1 cellular context compared by ENCODE assay signal in the genomic region with DNA sequence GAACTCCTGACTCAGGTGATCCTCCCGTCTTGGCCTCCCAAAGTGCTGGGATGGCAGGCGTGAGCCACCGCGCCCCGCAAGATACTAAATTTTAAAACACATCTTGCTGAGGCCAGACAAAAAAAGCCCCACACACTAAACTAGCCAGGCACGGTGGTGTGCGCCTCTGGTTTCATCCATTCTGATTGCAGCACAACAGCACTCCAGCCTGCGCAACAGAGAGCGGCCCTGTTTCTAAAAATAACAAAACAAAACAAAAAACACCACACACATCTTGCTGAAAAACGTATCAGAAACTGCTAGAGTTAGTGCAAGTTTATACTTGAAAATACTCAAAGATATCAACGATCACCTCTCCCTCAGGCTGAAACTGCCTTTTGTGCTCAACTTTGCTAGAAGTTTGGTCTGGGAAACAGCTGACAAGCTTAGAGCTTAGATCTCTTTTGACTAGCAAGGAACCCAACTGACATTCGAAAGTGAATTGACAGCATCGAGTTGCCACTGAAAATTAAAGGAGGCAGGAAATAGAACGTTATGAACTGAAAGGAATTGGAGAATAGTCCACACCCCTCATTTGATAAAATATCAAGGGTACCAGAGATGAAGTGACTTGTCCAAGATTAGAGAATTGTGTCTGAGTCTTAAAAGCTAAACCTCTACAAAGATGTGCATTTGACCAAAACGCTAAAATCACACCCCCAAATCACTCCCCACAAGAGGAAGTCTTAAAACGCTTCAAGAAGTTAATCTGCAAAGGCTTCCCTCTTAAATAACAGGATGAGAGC.
TF ChIP-seq lines count a peak whose summit lies in the region.

No MANE protein-coding gene starts in this region.

TF ChIP-seq in WTC11, 78 proteins besides CTCF, POLR2A, EP300 and RAD21 (continued from another document):
- TF ChIP-seq, protein P1, sequence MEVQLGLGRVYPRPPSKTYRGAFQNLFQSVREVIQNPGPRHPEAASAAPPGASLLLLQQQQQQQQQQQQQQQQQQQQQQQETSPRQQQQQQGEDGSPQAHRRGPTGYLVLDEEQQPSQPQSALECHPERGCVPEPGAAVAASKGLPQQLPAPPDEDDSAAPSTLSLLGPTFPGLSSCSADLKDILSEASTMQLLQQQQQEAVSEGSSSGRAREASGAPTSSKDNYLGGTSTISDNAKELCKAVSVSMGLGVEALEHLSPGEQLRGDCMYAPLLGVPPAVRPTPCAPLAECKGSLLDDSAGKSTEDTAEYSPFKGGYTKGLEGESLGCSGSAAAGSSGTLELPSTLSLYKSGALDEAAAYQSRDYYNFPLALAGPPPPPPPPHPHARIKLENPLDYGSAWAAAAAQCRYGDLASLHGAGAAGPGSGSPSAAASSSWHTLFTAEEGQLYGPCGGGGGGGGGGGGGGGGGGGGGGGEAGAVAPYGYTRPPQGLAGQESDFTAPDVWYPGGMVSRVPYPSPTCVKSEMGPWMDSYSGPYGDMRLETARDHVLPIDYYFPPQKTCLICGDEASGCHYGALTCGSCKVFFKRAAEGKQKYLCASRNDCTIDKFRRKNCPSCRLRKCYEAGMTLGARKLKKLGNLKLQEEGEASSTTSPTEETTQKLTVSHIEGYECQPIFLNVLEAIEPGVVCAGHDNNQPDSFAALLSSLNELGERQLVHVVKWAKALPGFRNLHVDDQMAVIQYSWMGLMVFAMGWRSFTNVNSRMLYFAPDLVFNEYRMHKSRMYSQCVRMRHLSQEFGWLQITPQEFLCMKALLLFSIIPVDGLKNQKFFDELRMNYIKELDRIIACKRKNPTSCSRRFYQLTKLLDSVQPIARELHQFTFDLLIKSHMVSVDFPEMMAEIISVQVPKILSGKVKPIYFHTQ (CRISPR knock-in tag; IDR thresholded peaks at IDR 0.05): no peak
- TF ChIP-seq, protein P2, sequence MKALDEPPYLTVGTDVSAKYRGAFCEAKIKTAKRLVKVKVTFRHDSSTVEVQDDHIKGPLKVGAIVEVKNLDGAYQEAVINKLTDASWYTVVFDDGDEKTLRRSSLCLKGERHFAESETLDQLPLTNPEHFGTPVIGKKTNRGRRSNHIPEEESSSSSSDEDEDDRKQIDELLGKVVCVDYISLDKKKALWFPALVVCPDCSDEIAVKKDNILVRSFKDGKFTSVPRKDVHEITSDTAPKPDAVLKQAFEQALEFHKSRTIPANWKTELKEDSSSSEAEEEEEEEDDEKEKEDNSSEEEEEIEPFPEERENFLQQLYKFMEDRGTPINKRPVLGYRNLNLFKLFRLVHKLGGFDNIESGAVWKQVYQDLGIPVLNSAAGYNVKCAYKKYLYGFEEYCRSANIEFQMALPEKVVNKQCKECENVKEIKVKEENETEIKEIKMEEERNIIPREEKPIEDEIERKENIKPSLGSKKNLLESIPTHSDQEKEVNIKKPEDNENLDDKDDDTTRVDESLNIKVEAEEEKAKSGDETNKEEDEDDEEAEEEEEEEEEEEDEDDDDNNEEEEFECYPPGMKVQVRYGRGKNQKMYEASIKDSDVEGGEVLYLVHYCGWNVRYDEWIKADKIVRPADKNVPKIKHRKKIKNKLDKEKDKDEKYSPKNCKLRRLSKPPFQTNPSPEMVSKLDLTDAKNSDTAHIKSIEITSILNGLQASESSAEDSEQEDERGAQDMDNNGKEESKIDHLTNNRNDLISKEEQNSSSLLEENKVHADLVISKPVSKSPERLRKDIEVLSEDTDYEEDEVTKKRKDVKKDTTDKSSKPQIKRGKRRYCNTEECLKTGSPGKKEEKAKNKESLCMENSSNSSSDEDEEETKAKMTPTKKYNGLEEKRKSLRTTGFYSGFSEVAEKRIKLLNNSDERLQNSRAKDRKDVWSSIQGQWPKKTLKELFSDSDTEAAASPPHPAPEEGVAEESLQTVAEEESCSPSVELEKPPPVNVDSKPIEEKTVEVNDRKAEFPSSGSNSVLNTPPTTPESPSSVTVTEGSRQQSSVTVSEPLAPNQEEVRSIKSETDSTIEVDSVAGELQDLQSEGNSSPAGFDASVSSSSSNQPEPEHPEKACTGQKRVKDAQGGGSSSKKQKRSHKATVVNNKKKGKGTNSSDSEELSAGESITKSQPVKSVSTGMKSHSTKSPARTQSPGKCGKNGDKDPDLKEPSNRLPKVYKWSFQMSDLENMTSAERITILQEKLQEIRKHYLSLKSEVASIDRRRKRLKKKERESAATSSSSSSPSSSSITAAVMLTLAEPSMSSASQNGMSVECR (CRISPR knock-in tag; IDR thresholded peaks at IDR 0.05; ENCODE audit: borderline replicate concordance): no peak
- TF ChIP-seq, protein P3, sequence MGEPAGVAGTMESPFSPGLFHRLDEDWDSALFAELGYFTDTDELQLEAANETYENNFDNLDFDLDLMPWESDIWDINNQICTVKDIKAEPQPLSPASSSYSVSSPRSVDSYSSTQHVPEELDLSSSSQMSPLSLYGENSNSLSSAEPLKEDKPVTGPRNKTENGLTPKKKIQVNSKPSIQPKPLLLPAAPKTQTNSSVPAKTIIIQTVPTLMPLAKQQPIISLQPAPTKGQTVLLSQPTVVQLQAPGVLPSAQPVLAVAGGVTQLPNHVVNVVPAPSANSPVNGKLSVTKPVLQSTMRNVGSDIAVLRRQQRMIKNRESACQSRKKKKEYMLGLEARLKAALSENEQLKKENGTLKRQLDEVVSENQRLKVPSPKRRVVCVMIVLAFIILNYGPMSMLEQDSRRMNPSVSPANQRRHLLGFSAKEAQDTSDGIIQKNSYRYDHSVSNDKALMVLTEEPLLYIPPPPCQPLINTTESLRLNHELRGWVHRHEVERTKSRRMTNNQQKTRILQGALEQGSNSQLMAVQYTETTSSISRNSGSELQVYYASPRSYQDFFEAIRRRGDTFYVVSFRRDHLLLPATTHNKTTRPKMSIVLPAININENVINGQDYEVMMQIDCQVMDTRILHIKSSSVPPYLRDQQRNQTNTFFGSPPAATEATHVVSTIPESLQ (CRISPR knock-in tag; IDR thresholded peaks at IDR 0.05): no peak
- TF ChIP-seq, protein P4, sequence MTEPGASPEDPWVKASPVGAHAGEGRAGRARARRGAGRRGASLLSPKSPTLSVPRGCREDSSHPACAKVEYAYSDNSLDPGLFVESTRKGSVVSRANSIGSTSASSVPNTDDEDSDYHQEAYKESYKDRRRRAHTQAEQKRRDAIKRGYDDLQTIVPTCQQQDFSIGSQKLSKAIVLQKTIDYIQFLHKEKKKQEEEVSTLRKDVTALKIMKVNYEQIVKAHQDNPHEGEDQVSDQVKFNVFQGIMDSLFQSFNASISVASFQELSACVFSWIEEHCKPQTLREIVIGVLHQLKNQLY (CRISPR knock-in tag; IDR thresholded peaks at IDR 0.05): no peak
- TF ChIP-seq GABPB1 (CRISPR knock-in tag; IDR thresholded peaks at IDR 0.05): no peak
- TF ChIP-seq FOXP1 (CRISPR knock-in tag; IDR thresholded peaks at IDR 0.05; ENCODE audit: borderline replicate concordance): no peak
- TF ChIP-seq IRF2 (CRISPR knock-in tag; IDR thresholded peaks at IDR 0.05; ENCODE audit: borderline replicate concordance, low read depth): no peak
- no peak for TF ChIP-seq ETV6 (CRISPR knock-in tag; IDR thresholded peaks at IDR 0.05)
- TF ChIP-seq SMAD4 (CRISPR knock-in tag; IDR thresholded peaks at IDR 0.05): no peak
- no peak for TF ChIP-seq ELF4 (CRISPR knock-in tag; IDR thresholded peaks at IDR 0.05; ENCODE audit: low read depth)
- no peak for TF ChIP-seq EMX1 (CRISPR knock-in tag; IDR thresholded peaks at IDR 0.05)
- TF ChIP-seq, protein P5, sequence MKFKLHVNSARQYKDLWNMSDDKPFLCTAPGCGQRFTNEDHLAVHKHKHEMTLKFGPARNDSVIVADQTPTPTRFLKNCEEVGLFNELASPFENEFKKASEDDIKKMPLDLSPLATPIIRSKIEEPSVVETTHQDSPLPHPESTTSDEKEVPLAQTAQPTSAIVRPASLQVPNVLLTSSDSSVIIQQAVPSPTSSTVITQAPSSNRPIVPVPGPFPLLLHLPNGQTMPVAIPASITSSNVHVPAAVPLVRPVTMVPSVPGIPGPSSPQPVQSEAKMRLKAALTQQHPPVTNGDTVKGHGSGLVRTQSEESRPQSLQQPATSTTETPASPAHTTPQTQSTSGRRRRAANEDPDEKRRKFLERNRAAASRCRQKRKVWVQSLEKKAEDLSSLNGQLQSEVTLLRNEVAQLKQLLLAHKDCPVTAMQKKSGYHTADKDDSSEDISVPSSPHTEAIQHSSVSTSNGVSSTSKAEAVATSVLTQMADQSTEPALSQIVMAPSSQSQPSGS (CRISPR knock-in tag; IDR thresholded peaks at IDR 0.05; ENCODE audit: borderline replicate concordance, low read depth): no peak
